33 cellular contexts compared by ENCODE assay signal in the genomic region with DNA sequence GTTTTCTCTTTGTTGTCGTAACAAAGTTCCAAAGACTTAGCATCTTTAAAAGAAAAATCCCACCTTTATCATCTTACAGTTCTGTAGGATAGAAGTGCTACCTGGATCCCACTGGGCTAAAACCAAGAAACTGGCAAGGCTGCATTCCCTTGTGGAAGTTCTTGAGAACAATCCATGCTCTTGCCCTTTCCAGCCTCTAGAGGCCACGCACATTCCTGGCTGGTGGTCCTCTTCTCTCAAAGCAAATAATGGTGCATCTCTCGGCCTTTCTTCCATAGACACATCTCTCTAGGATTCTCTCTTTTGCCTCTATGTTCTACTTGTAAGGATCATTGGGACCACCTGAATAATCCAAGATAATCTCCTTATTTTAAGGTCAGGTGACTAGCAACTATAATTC. TPM values are rescaled to one million over a fixed set of nuclear protein-coding genes. Genes with fewer than 3 reads are reported as not detected.
DNase-seq lines count a peak whose midpoint lies in the region; ATAC-seq and TF ChIP-seq lines count a peak whose summit lies in the region.
"Had no signal": no experiment of that assay in that cellular context is flagged by ENCODE, and none has a peak within 500 bp of the region (broad histone marks: within the 10 kb centered on the region; RNA-seq: fewer than 3 reads in every experiment).

No MANE protein-coding gene starts in this region.

- H3K9me3 ChIP-seq in WERI-Rb-1 (ENCODE audit: severe bottlenecking) (no peaks in the 10 kb centered on the region), endodermal cell (ENCODE audit: control insufficient read depth, low read length) (no peaks in the 10 kb centered on the region), right cardiac atrium (ENCODE audit: control insufficient read depth, low read length) (no peaks in the 10 kb centered on the region)
- H3K9me3 ChIP-seq: A549; BE2C; BLaER1; BLaER1 treated with 17β-estradiol and CSF1 and Interleukin-3, amounts not matched to agents 10 nM and 100 nM; Caco-2 had no signal

- no peak overlapping the region for H3K4me2 ChIP-seq in GM23338
- H3K4me2 ChIP-seq: A549; BLaER1; BLaER1 treated with 17β-estradiol and CSF1 and Interleukin-3, amounts not matched to agents 10 nM and 100 nM had no signal

- no peaks in the 10 kb centered on the region for H3F3A ChIP-seq in GM23338 (replicated peaks; ENCODE audit: low read depth)

- H4K20me1 ChIP-seq in GM23338 (replicated peaks; ENCODE audit: insufficient read depth): no peaks in the 10 kb centered on the region
- H4K20me1 ChIP-seq: BLaER1; BLaER1 treated with 17β-estradiol and CSF1 and Interleukin-3, amounts not matched to agents 10 nM and 100 nM had no signal

- no peak overlapping the region for H3K27ac Mint-ChIP-seq in GM23338
- H3K27ac Mint-ChIP-seq in endodermal cell: no peak overlapping the region
- H3K27ac Mint-ChIP-seq: B cell; CD14-positive monocyte; CD4-positive, alpha-beta memory T cell; CD4-positive, alpha-beta T cell; CD4-positive, CD25-positive, alpha-beta regulatory T cell; CD8-positive, alpha-beta memory T cell; CD8-positive, alpha-beta T cell had no signal

- H3K27me3 Mint-ChIP-seq in GM23338 (ENCODE audit: insufficient read depth, low read depth, poor library complexity) (no peaks in the 10 kb centered on the region), endodermal cell (ENCODE audit: insufficient read depth) (no peaks in the 10 kb centered on the region)
- H3K27me3 Mint-ChIP-seq: B cell had no signal

- H3K4me3 ChIP-seq in GM23338 (no peak overlapping the region), WERI-Rb-1 (ENCODE audit: low read depth, low read length) (no peak overlapping the region), endodermal cell (ENCODE audit: low read length) (no peak overlapping the region), right cardiac atrium (ENCODE audit: low read length) (no peak overlapping the region)
- H3K4me3 ChIP-seq: A549; BLaER1; BLaER1 treated with 17β-estradiol and CSF1 and Interleukin-3, amounts not matched to agents 10 nM and 100 nM had no signal

- H3K27ac ChIP-seq in GM23338 (ENCODE audit: low read depth) (no peak overlapping the region), WERI-Rb-1 (no peak overlapping the region), endodermal cell (ENCODE audit: low read depth, low read length) (no peak overlapping the region), right cardiac atrium (ENCODE audit: low read length) (no peak overlapping the region)
- H3K27ac ChIP-seq: 22Rv1; A549; BLaER1; BLaER1 treated with 17β-estradiol and CSF1 and Interleukin-3, amounts not matched to agents 10 nM and 100 nM; C4-2B had no signal

- H3K9me2 ChIP-seq in GM23338 (ENCODE audit: insufficient read depth): peaks cover 7% of the 10 kb centered on the region

- no peak overlapping the region for H3K9ac ChIP-seq in endodermal cell (ENCODE audit: extremely low read depth, low read length, poor library complexity, severe bottlenecking)
- H3K9ac ChIP-seq: BLaER1; BLaER1 treated with 17β-estradiol and CSF1 and Interleukin-3, amounts not matched to agents 10 nM and 100 nM had no signal

- no peaks in the 10 kb centered on the region for H3K36me3 ChIP-seq in GM23338 (ENCODE audit: insufficient read depth)
- H3K36me3 ChIP-seq in WERI-Rb-1: no peaks in the 10 kb centered on the region
- H3K36me3 ChIP-seq in endodermal cell (ENCODE audit: control insufficient read depth, insufficient read depth, low read length): no peaks in the 10 kb centered on the region
- H3K36me3 ChIP-seq: BE2C; BLaER1; BLaER1 treated with 17β-estradiol and CSF1 and Interleukin-3, amounts not matched to agents 10 nM and 100 nM had no signal

- no peak overlapping the region for H2AFZ ChIP-seq in GM23338

- 91 to 93% methylated on average over 3 of the region's 3 CpGs for WGBS in endodermal cell (ENCODE audit: insufficient coverage in 1 of 2, insufficient read length in 1 of 2), 2 experiments
- WGBS in right cardiac atrium: 93% methylated on average over 3 of the region's 3 CpGs

- H3K9me3 Mint-ChIP-seq in GM23338 (no peaks in the 10 kb centered on the region), endodermal cell (no peaks in the 10 kb centered on the region)
- H3K9me3 Mint-ChIP-seq: CD4-positive, alpha-beta T cell had no signal

- H3K79me2 ChIP-seq in GM23338 (replicated peaks; ENCODE audit: insufficient read depth): no peaks in the 10 kb centered on the region

- intact Hi-C loops in right cardiac atrium (cut with DNase I) (no loop called here), left colon (cut with DNase I, micrococcal nuclease) (no loop called here)

- H3K4me1 Mint-ChIP-seq in GM23338: no peaks in the 10 kb centered on the region
- H3K4me1 Mint-ChIP-seq in endodermal cell: no peaks in the 10 kb centered on the region
- H3K4me1 Mint-ChIP-seq: B cell; CD14-positive monocyte; CD4-positive, alpha-beta memory T cell; CD4-positive, CD25-positive, alpha-beta regulatory T cell; CD8-positive, alpha-beta memory T cell had no signal

- 0 out of 3 replicates have a peak, but pooled peaks cover 6% of the 10 kb centered on the region for H3K36me3 Mint-ChIP-seq in GM23338 (ENCODE audit: low read depth)
- H3K36me3 Mint-ChIP-seq in endodermal cell (ENCODE audit: low read depth): no peaks in the 10 kb centered on the region
- H3K36me3 Mint-ChIP-seq: CD14-positive monocyte; CD4-positive, alpha-beta memory T cell; CD4-positive, CD25-positive, alpha-beta regulatory T cell; CD8-positive, alpha-beta memory T cell; CD8-positive, alpha-beta T cell had no signal

- H3K4me3 Mint-ChIP-seq in GM23338 (no peak overlapping the region), endodermal cell (no peak overlapping the region)
- H3K4me3 Mint-ChIP-seq: B cell; CD14-positive monocyte; CD4-positive, alpha-beta memory T cell; CD4-positive, alpha-beta T cell; CD4-positive, CD25-positive, alpha-beta regulatory T cell; CD8-positive, alpha-beta memory T cell; CD8-positive, alpha-beta T cell had no signal

- no peak for DNase-seq in GM23338 (ENCODE audit: low spot score)
- no peak for DNase-seq in WERI-Rb-1
- no peak for DNase-seq in endodermal cell
- no peak for DNase-seq in right cardiac atrium
- no peak for DNase-seq in pons (ENCODE audit: low spot score)
- DNase-seq in left colon: no peak
- DNase-seq: 8988T; ACHN; AML-193; BE2C; C1 segment of cervical spinal cord; Caco-2; Calu3; CD4-positive, alpha-beta memory T cell; CD4-positive, alpha-beta T cell; CD4-positive, CD25-positive, alpha-beta regulatory T cell; CD8-positive, alpha-beta memory T cell; CD8-positive, alpha-beta T cell; COR-L47; DMS 273 treated with DMSO at 0.1 percent for 48 hours; DMS153; DMS53; DMS79; DMS79 treated with DMSO at 0.1 percent for 48 hours; DND-41; EL had no signal

- H3K27me3 ChIP-seq in GM23338 (ENCODE audit: insufficient read depth) (no peaks in the 10 kb centered on the region), WERI-Rb-1 (ENCODE audit: insufficient read depth, low read depth, severe bottlenecking) (no peaks in the 10 kb centered on the region), endodermal cell (ENCODE audit: control insufficient read depth, insufficient read depth, low read length, poor library complexity, severe bottlenecking) (no peaks in the 10 kb centered on the region), right cardiac atrium (ENCODE audit: control insufficient read depth, insufficient read depth) (no peaks in the 10 kb centered on the region)
- H3K27me3 ChIP-seq: BLaER1; BLaER1 treated with 17β-estradiol and CSF1 and Interleukin-3, amounts not matched to agents 10 nM and 100 nM had no signal

- H3K4me1 ChIP-seq in GM23338 (ENCODE audit: insufficient read depth) (no peaks in the 10 kb centered on the region), endodermal cell (ENCODE audit: control insufficient read depth, insufficient read depth, low read length) (no peaks in the 10 kb centered on the region), right cardiac atrium (ENCODE audit: control insufficient read depth, insufficient read depth, low read length) (no peaks in the 10 kb centered on the region)
- H3K4me1 ChIP-seq: BE2C; BLaER1; BLaER1 treated with 17β-estradiol and CSF1 and Interleukin-3, amounts not matched to agents 10 nM and 100 nM; Caco-2 had no signal

- TF ChIP-seq CTCF in GM23338 (conservative IDR thresholded peaks at IDR 0.05; ENCODE audit: low read depth in 2 of 2) (no peak), WERI-Rb-1 (IDR thresholded peaks at IDR 0.05; ENCODE audit: low read depth, low read length) (0 out of 2 replicates have a peak, but pooled peaks have one; percentile 6), endodermal cell (conservative IDR thresholded peaks at IDR 0.05) (peak; percentile 22)

- ATAC-seq in GM23338 (no peak), right cardiac atrium (no peak), left colon (no peak)
- ATAC-seq: A549; CD8-positive, alpha-beta T cell had no signal

TF ChIP-seq in GM23338, 12 proteins besides CTCF, POLR2A, EP300 and RAD21 (continues in another document):
- TF ChIP-seq POLR2AphosphoS5 (IDR thresholded peaks at IDR 0.05; ENCODE audit: low read depth): no peak

RNA-seq across cellular contexts. Expression of a gene that starts 8.2 kb away (rescaled TPM):
- 159 and 180 TPM in 2 replicates for total RNA-seq in GM23338 (2014; rRNA removed; shearing (Covaris generic))
- polyA plus RNA-seq in GM23338 (2016; fragmentation: Nextera tagmentation; extraction: Ambion mirVana) (136 and 149 TPM in 2 replicates), right cardiac atrium (7.1 TPM)
- total RNA-seq in endodermal cell (100 to 1,000 TPM; 128 to 147 TPM), right cardiac atrium (10 to 100 TPM; 14.1 to 18.7 (median 16.4) TPM), left colon (100 to 1,000 TPM; 146 to 151 TPM)
- polyA plus RNA-seq in endodermal cell (2013, experiment 1 of 2): 37.8 TPM
- 31.3 TPM for polyA plus RNA-seq in endodermal cell (2013, experiment 2 of 2)

Comparison
In these comparisons a context has a peak if more than half of its experiments do, and no peak if none do; other contexts are left out.
1. CTCF ChIP-seq: peak in WERI-Rb-1 (single experiment) and endodermal cell (single experiment); none in GM23338 (0 of 2).